8 cellular contexts compared by ENCODE assay signal in genomic region chr13:39602614-39603366, GRCh38. TPM values are rescaled to one million over a fixed set of nuclear protein-coding genes. Genes with fewer than 3 reads are reported as not detected.
DNase-seq lines count a peak whose midpoint lies in the region; ATAC-seq and TF ChIP-seq lines count a peak whose summit lies in the region.

LHFPL6 (minus strand) TSS chr13:39603193.

- H3K27ac ChIP-seq in GM23248: peak within 1 kb of the TSS; percentile 63
- peak within 1 kb of the TSS; percentile 87 to 98 (median 96) for H3K27ac ChIP-seq in heart right ventricle
- H3K27ac ChIP-seq in urinary bladder (ENCODE audit: low read depth): peak within 1 kb of the TSS; percentile 96

- peak; percentile 93 to 98 (median 94) for ATAC-seq in heart right ventricle

- H3K9ac ChIP-seq in GM23248: peak within 1 kb of the TSS; percentile 83

- H3K4me3 ChIP-seq in GM23248 (peak within 1 kb of the TSS; percentile 94), heart right ventricle (peak within 1 kb of the TSS; percentile 69 to 96 (median 90)), urinary bladder (ENCODE audit: low read depth, low read length) (peak within 1 kb of the TSS; percentile 91)

- H4K20me1 ChIP-seq in GM23248 (ENCODE audit: insufficient read depth): no peaks in the 10 kb centered on the region

- H3K4me2 ChIP-seq in GM23248 (ENCODE audit: unreplicated experiment): peak within 1 kb of the TSS; percentile 94

- intact Hi-C loops in heart right ventricle (cut with DNase I): loop anchor here in 7 of 10 donors (2.0 to 5.0 kb wide), 7 partner anchors 150 to 455 kb away; no protein-coding TSS in a partner anchor

- H3F3A ChIP-seq in GM23248 (ENCODE audit: insufficient read depth): peaks cover 11% of the 10 kb centered on the region; the same call in 1 of the 2 replicates

- no peaks in the 10 kb centered on the region for H3K9me2 ChIP-seq in GM23248 (ENCODE audit: insufficient read depth)

- peaks cover 47% of the 10 kb centered on the region for H3K79me2 ChIP-seq in GM23248 (ENCODE audit: insufficient read depth)

- H3K9me3 ChIP-seq in GM23248 (ENCODE audit: low read depth) (no peaks in the 10 kb centered on the region), heart right ventricle (no peaks in the 10 kb centered on the region)

- DNase-seq in EH (ENCODE audit: low read depth) (peak; percentile 85), GM23248 (peak; percentile 94), LHCN-M2 (ENCODE audit: low read depth) (peak; percentile 85), SKM-1 (lab: John Stamatoyannopoulos, UW; ENCODE audit: unreplicated experiment) (peak; percentile 67), amniotic stem cell (lab: John Stamatoyannopoulos, UW) (peak; percentile 70), heart right ventricle (peak; percentile 88 to 90), pons (ENCODE audit: low spot score) (peak; percentile 60)

- H2AFZ ChIP-seq in GM23248: peak within 1 kb of the TSS; percentile 87

- H3K36me3 ChIP-seq in GM23248 (ENCODE audit: low read depth) (no peaks in the 10 kb centered on the region), heart right ventricle (no peaks in the 10 kb centered on the region), urinary bladder (ENCODE audit: insufficient read depth) (no peaks in the 10 kb centered on the region)

- TF ChIP-seq CTCF in heart right ventricle (IDR thresholded peaks at IDR 0.05): peak in 7 of 9 donors; percentile 39 to 69 (median 45)

- WGBS in GM23248 (ENCODE audit: low coverage in 1 of 2, low lambda C conversion rate in 2 of 2, missing lambda C conversion rate in 2 of 2), 2 experiments: 1% methylated on average over 50 to 65 of the region's 73 CpGs
- WGBS in heart right ventricle, 2 donors: 0% methylated on average over 69 to 73 of the region's 73 CpGs
- WGBS in urinary bladder: under 1% methylated on average over 73 of the region's 73 CpGs

- H3K27me3 ChIP-seq in GM23248 (replicated peaks; ENCODE audit: insufficient read depth) (no peaks in the 10 kb centered on the region), heart right ventricle (peaks cover 0 to 33% (median 0%) of the 10 kb centered on the region in 7 donors)

- in situ Hi-C loops in GM23248 (cut with MboI): loop anchor here (10.0 to 25.0 kb wide), 3 partner anchors 178 to 565 kb away; partner anchors contain the start of genes NHLRC3 and PROSER1

- peaks cover 39% of the 10 kb centered on the region for H3K4me1 ChIP-seq in GM23248 (ENCODE audit: insufficient read depth)
- peaks cover 0 to 50% (median 21%) of the 10 kb centered on the region in 9 donors for H3K4me1 ChIP-seq in heart right ventricle
- H3K4me1 ChIP-seq in urinary bladder (ENCODE audit: insufficient read depth): no peaks in the 10 kb centered on the region

RNA-seq across cellular contexts. Expression of gene LHFPL6, which starts in this region (rescaled TPM):
- total RNA-seq in GM23248 (2014; rRNA removed; shearing (Covaris generic)): 74.4 and 91.2 TPM in 2 replicates
- 111 and 117 TPM in 2 replicates for polyA plus RNA-seq in GM23248 (2016; fragmentation: Nextera tagmentation; extraction: Ambion mirVana)
- total RNA-seq in LHCN-M2 (2014; rRNA removed): 30.0 and 37.2 TPM in 2 replicates
- polyA plus RNA-seq in LHCN-M2 (2012): 34.3 TPM
- total RNA-seq in heart right ventricle: 10 to 100 TPM; 41.5 to 65.8 (median 58.2) TPM
- 10 to 100 TPM; 44.3 to 50.8 TPM for polyA plus RNA-seq in heart right ventricle
- 84.3 TPM for total RNA-seq in urinary bladder
- 89.9 TPM for polyA plus RNA-seq in urinary bladder

Comparison
In these comparisons a context has a peak if more than half of its experiments do, and no peak if none do; other contexts are left out.
1. Peak in every context shown above with its lines: DNase-seq, ATAC-seq, H3K4me3 ChIP-seq and H3K27ac ChIP-seq.